ENCODE assay signal across 9 cellular contexts in the genomic region with DNA sequence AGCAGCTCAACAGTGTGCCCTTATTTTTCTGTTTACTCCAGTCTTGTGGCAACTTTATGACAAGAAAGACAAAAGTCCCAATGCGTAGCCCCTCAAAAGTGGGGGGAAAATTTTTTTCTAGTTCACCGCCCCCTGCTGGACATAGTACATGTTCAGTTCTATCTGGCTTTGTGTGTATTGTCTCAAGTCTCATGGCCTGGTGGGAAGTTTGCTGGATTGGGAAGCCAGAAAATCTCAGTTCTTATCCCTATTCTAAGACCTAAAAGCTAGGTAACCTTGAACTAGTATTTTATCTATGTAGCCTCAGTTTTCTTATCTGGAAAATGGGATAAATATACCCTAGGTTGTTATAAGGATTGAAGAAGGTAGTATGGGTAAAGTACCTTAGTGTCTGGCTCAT. TPM values are rescaled to one million over a fixed set of nuclear protein-coding genes. Genes with fewer than 3 reads are reported as not detected.
DNase-seq lines count a peak whose midpoint lies in the region; ATAC-seq, FAIRE-seq and TF ChIP-seq lines count a peak whose summit lies in the region.
"Had no signal": no experiment of that assay in that cellular context is flagged by ENCODE, and none has a peak within 500 bp of the region (broad histone marks: within the 10 kb centered on the region; RNA-seq: fewer than 3 reads in every experiment).

No MANE protein-coding gene starts in this region.

- ATAC-seq in A549 (no peak), HG02610 (IDR thresholded peaks at IDR 0.05; ENCODE audit: unreplicated experiment) (no peak), GM21737 (IDR thresholded peaks at IDR 0.05; ENCODE audit: unreplicated experiment) (no peak), HG03025 (IDR thresholded peaks at IDR 0.05; ENCODE audit: low FRiP score, unreplicated experiment) (no peak)

- FAIRE-seq in A549 (lab: Jason Lieb, UNC) = no peak
- FAIRE-seq: HTR-8/SVneo had no signal

- peaks cover 3% of the 10 kb centered on the region for H3K9me3 Mint-ChIP-seq in glutamatergic neuron (ENCODE audit: unreplicated experiment)

- POLR2A ChIA-PET in A549 (lab: Yijun Ruan, JAX) = no interaction called here

- H3K27me3 Mint-ChIP-seq in glutamatergic neuron (ENCODE audit: unreplicated experiment) = peaks cover 3% of the 10 kb centered on the region

- no peaks in the 10 kb centered on the region for H3K4me1 Mint-ChIP-seq in glutamatergic neuron (ENCODE audit: low read depth, unreplicated experiment)

- H3K4me2 ChIP-seq in A549 = no peak overlapping the region

- 67% methylated on average over 2 of the region's 2 CpGs for WGBS in A549 (ENCODE audit: missing lambda C conversion rate)

- H3K27ac ChIP-seq in A549 = no peak overlapping the region

- in situ Hi-C loops in G401 (cut with HindIII; ENCODE audit: low sequenced_read_pairs) = no loop called here

- no peaks in the 10 kb centered on the region for H3K9me3 ChIP-seq in A549

- H3K4me1 ChIP-seq in A549 = no peaks in the 10 kb centered on the region

- no peak for TF ChIP-seq RAD21 in A549 (conservative IDR thresholded peaks at IDR 0.05 in 1 of 2, IDR thresholded peaks at IDR 0.05 in 1 of 2)

- no peak for DNase-seq in A549 (ENCODE audit: low read depth in 1 of 2, low spot score in 1 of 2)
- DNase-seq in activated CD4-positive, alpha-beta T cell treated with anti-CD3 and anti-CD28 coated beads, Interleukin-2, amount 50 U/mL, for 48 hours = peak; percentile 32 to 45
- DNase-seq in glutamatergic neuron = no peak
- DNase-seq in G401 (ENCODE audit: low spot score) = no peak

- H3K27ac Mint-ChIP-seq in glutamatergic neuron (ENCODE audit: unreplicated experiment) = no peak overlapping the region

- H3K4me3 Mint-ChIP-seq in glutamatergic neuron (ENCODE audit: unreplicated experiment) = no peak overlapping the region

- no peak for TF ChIP-seq EP300 in A549 (IDR thresholded peaks at IDR 0.05)

- H3K4me3 ChIP-seq in A549 (no peak overlapping the region), GM12875 (ENCODE audit: low read depth, low read length) (no peak overlapping the region)

- TF ChIP-seq POLR2A in A549 (IDR thresholded peaks at IDR 0.05; ENCODE audit: low read length) = no peak

- CTCF ChIA-PET in A549 (lab: Yijun Ruan, JAX) = interaction anchor here (0.6 to 2.7 kb wide), 8 partner anchors 10 to 1740 kb away, joined by 3 to 10 read pairs (median 3); no protein-coding TSS in a partner anchor

- TF ChIP-seq CTCF in A549 (IDR thresholded peaks at IDR 0.05) = peak; percentile 33
- peak; percentile 51; the same call in 1 of the 2 replicates for TF ChIP-seq CTCF in GM12875 (IDR thresholded peaks at IDR 0.05; ENCODE audit: borderline replicate concordance, insufficient read depth, low read depth, low read length)
- peak; percentile 70 for TF ChIP-seq CTCF in glutamatergic neuron (IDR thresholded peaks at IDR 0.05; ENCODE audit: partially characterized antibody, unreplicated experiment)

- peaks cover 13% of the 10 kb centered on the region for H3K36me3 Mint-ChIP-seq in glutamatergic neuron (ENCODE audit: unreplicated experiment)

TF ChIP-seq in A549, 52 proteins besides CTCF, POLR2A, EP300 and RAD21:
- no peak for TF ChIP-seq KDM1A (IDR thresholded peaks at IDR 0.05; ENCODE audit: low read depth)
- no peak for TF ChIP-seq MYC (IDR thresholded peaks at IDR 0.05; ENCODE audit: borderline replicate concordance, low read length)
- no peak for TF ChIP-seq KDM5A (IDR thresholded peaks at IDR 0.05)
- TF ChIP-seq, protein P1, sequence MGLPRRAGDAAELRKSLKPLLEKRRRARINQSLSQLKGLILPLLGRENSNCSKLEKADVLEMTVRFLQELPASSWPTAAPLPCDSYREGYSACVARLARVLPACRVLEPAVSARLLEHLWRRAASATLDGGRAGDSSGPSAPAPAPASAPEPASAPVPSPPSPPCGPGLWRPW (IDR thresholded peaks at IDR 0.05) = no peak
- no peak for TF ChIP-seq MAZ (IDR thresholded peaks at IDR 0.05; ENCODE audit: borderline replicate concordance, low read depth, low read length)

RNA-seq across cellular contexts. Expression of gene LDLRAP1, which starts 55.8 kb away (rescaled TPM):
- polyA plus RNA-seq in A549 (2011; rRNA removed) (7.9 and 9.2 TPM in 2 replicates), A549 (2017; fragmentation: RNase III; extraction: RNeasy Plus Mini Kit Qiagen cat#74134 plus additional on column Dnase treatment) (9.9 to 10.9 TPM (median 10.1 TPM) in 3 replicates)
- 12.7 and 16.4 TPM in 2 replicates for polyA plus RNA-seq in A549 (2012; cell fraction: cytosol; rRNA removed)
- 19.2 and 21.2 TPM in 2 replicates for polyA plus RNA-seq in A549 (2012; cell fraction: nucleus; rRNA removed)
- 7.3 and 7.4 TPM in 2 replicates for polyA minus RNA-seq in A549 (2011; rRNA and poly(A)+ RNA removed)
- total RNA-seq in glutamatergic neuron (ENCODE audit: unreplicated experiment) = 2.4 TPM
- 10.8 and 30.6 TPM in 2 replicates for total RNA-seq in G401 (2014; rRNA removed; shearing (Covaris generic))

RNA-seq across cellular contexts. Expression of gene MACO1, which starts 56.9 kb away (rescaled TPM):
- polyA plus RNA-seq in A549 (2011; rRNA removed) = 5.8 and 7.5 TPM in 2 replicates
- polyA plus RNA-seq in A549 (2012; cell fraction: cytosol; rRNA removed) = 1.9 and 2.1 TPM in 2 replicates
- 1.7 and 1.8 TPM in 2 replicates for polyA plus RNA-seq in A549 (2012; cell fraction: nucleus; rRNA removed)
- polyA plus RNA-seq in A549 (2017; fragmentation: RNase III; extraction: RNeasy Plus Mini Kit Qiagen cat#74134 plus additional on column Dnase treatment) = 5.2 to 6.3 TPM (median 6.1 TPM) in 3 replicates
- polyA minus RNA-seq in A549 (2011; rRNA and poly(A)+ RNA removed) = 2.8 and 3.4 TPM in 2 replicates
- 85.4 TPM for total RNA-seq in glutamatergic neuron (ENCODE audit: unreplicated experiment)
- 79.2 and 84.0 TPM in 2 replicates for total RNA-seq in G401 (2014; rRNA removed; shearing (Covaris generic))

Comparison
In these comparisons a context has a peak if more than half of its experiments do, and no peak if none do; other contexts are left out.
1. DNase-seq: peak in activated CD4-positive, alpha-beta T cell treated with anti-CD3 and anti-CD28 coated beads, Interleukin-2, amount 50 U/mL, for 48 hours (2 of 2); none in A549 (0 of 2), glutamatergic neuron (single experiment) and G401 (single experiment).
2. Peak in every context shown above with its lines, with median percentiles within 50 percentile points of each other: CTCF ChIP-seq.